In the genomic region with DNA sequence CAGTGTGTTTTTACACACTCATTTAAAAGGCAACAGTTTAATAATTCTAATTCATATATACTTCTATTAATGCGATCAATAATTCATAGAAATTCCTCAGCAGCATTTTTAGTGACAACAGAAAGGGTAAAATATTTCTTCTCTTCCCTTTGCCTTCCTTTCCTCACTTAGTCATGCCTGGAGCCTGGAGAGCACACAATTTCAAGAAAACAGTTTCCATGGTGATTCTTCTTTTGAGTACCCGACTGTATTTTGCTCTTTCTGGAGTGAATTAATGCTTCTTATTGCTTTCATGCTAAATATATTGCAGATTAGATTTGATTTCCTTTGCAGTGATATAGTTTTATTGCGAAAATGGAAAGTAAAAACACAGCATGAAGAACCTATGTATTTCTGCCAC, we compare ENCODE assay signal across 17 cellular contexts.
"Had no signal": no experiment of that assay in that cellular context is flagged by ENCODE, and none has a peak within 500 bp of the region (broad histone marks: within the 10 kb centered on the region; RNA-seq: fewer than 3 reads in every experiment).

No MANE protein-coding gene starts in this region.

- H3K4me3 Mint-ChIP-seq: activated CD4-positive, alpha-beta memory T cell treated with anti-CD3 and anti-CD28 coated beads, Interleukin-2, amount 10 ng/mL, durations not matched to agents 7 days and 5 days; activated naive CD4-positive, alpha-beta T cell treated with anti-CD3 and anti-CD28 coated beads for 36 hours; activated naive CD8-positive, alpha-beta T cell treated with anti-CD3 and anti-CD28 coated beads, Interleukin-2, amount 10 ng/mL, durations not matched to agents 7 days and 5 days; activated T-cell treated with anti-CD3 and anti-CD28 coated beads, Interleukin-2, amount 50 U/mL, for 72 hours; naive thymus-derived CD4-positive, alpha-beta T cell; stimulated activated memory B cell treated with anti-CD40 and anti-IgM and Interleukin-4, amounts not matched to agents 10 μg/mL and 1 μg/mL and 100 μg/mL, for 72 hours had no signal

- H3K36me3 Mint-ChIP-seq: activated naive CD8-positive, alpha-beta T cell treated with anti-CD3 and anti-CD28 coated beads, Interleukin-2, amount 10 ng/mL, durations not matched to agents 7 days and 5 days; stimulated activated memory B cell treated with anti-CD40 and anti-IgM and Interleukin-4, amounts not matched to agents 10 μg/mL and 1 μg/mL and 100 μg/mL, for 72 hours had no signal

- DNase-seq: activated CD4-positive, alpha-beta memory T cell treated with anti-CD3 and anti-CD28 coated beads, Interleukin-2, amount 10 ng/mL, durations not matched to agents 7 days and 5 days; activated CD4-positive, alpha-beta T cell treated with anti-CD3 and anti-CD28 coated beads for 48 hours; activated effector memory CD4-positive, alpha-beta T cell treated with Interleukin-2 at 50 U/mL for 16 hours; activated naive CD4-positive, alpha-beta T cell treated with anti-CD3 and anti-CD28 coated beads for 36 hours; activated naive CD8-positive, alpha-beta T cell treated with anti-CD3 and anti-CD28 coated beads, Interleukin-2, amount 10 ng/mL, durations not matched to agents 7 days and 5 days; activated T-cell treated with anti-CD3 and anti-CD28 coated beads, Interleukin-2, amount 50 U/mL, for 72 hours; cerebellar nuclear complex; left cardiac atrium; mesendoderm; naive thymus-derived CD4-positive, alpha-beta T cell; sigmoid colon; stimulated activated CD4-positive, alpha-beta T cell treated with anti-CD3 and anti-CD28 coated beads, Interleukin-15, amount 100 ng/mL, for 24 hours; stomach; testis; uterus had no signal

- ATAC-seq: activated T-cell treated with anti-CD3 and anti-CD28 coated beads, Interleukin-2, amount 50 U/mL, for 72 hours; left cardiac atrium; naive thymus-derived CD4-positive, alpha-beta T cell; stimulated activated memory B cell treated with anti-CD40 and anti-IgM and Interleukin-4, amounts not matched to agents 10 μg/mL and 1 μg/mL and 100 μg/mL, for 72 hours had no signal

- H3K27me3 Mint-ChIP-seq: activated CD4-positive, alpha-beta memory T cell treated with anti-CD3 and anti-CD28 coated beads, Interleukin-2, amount 10 ng/mL, durations not matched to agents 7 days and 5 days; naive thymus-derived CD4-positive, alpha-beta T cell; stimulated activated memory B cell treated with anti-CD40 and anti-IgM and Interleukin-4, amounts not matched to agents 10 μg/mL and 1 μg/mL and 100 μg/mL, for 72 hours had no signal

- H3K4me1 ChIP-seq: stomach, testis, uterus had no signal

- H3K4me1 Mint-ChIP-seq: activated CD4-positive, alpha-beta memory T cell treated with anti-CD3 and anti-CD28 coated beads, Interleukin-2, amount 10 ng/mL, durations not matched to agents 7 days and 5 days; activated naive CD8-positive, alpha-beta T cell treated with anti-CD3 and anti-CD28 coated beads, Interleukin-2, amount 10 ng/mL, durations not matched to agents 7 days and 5 days; naive thymus-derived CD4-positive, alpha-beta T cell; stimulated activated memory B cell treated with anti-CD40 and anti-IgM and Interleukin-4, amounts not matched to agents 10 μg/mL and 1 μg/mL and 100 μg/mL, for 72 hours had no signal

- H3K27me3 ChIP-seq: sigmoid colon, stomach, testis, uterus had no signal

- H3K4me2 ChIP-seq: smooth muscle cell had no signal

- H3K4me3 ChIP-seq: sigmoid colon, smooth muscle cell, stomach, testis, uterus had no signal

- H3K9me3 ChIP-seq: testis had no signal

- H3K27ac ChIP-seq: sigmoid colon, stomach, testis, uterus had no signal

- H3K36me3 ChIP-seq: sigmoid colon, stomach, uterus had no signal

- H3K27ac Mint-ChIP-seq: activated CD4-positive, alpha-beta memory T cell treated with anti-CD3 and anti-CD28 coated beads, Interleukin-2, amount 10 ng/mL, durations not matched to agents 7 days and 5 days; activated naive CD4-positive, alpha-beta T cell treated with anti-CD3 and anti-CD28 coated beads for 36 hours; activated naive CD8-positive, alpha-beta T cell treated with anti-CD3 and anti-CD28 coated beads, Interleukin-2, amount 10 ng/mL, durations not matched to agents 7 days and 5 days; activated T-cell treated with anti-CD3 and anti-CD28 coated beads, Interleukin-2, amount 50 U/mL, for 72 hours; stimulated activated memory B cell treated with anti-CD40 and anti-IgM and Interleukin-4, amounts not matched to agents 10 μg/mL and 1 μg/mL and 100 μg/mL, for 72 hours had no signal
